ENCODE assay signal across 17 cellular contexts in genomic region chr5:14160116-14160515, GRCh38. TPM values are rescaled to one million over a fixed set of nuclear protein-coding genes. Genes with fewer than 3 reads are reported as not detected.
DNase-seq lines count a peak whose midpoint lies in the region; ATAC-seq, FAIRE-seq and TF ChIP-seq lines count a peak whose summit lies in the region.
"Had no signal": no experiment of that assay in that cellular context is flagged by ENCODE, and none has a peak within 500 bp of the region (broad histone marks: within the 10 kb centered on the region; RNA-seq: fewer than 3 reads in every experiment).

No MANE protein-coding gene starts in this region.

- no peaks in the 10 kb centered on the region for H3K36me3 ChIP-seq in OCI-LY7 (ENCODE audit: insufficient read depth, low read length)
- H3K36me3 ChIP-seq: colonic mucosa, heart right ventricle had no signal

- peak overlapping the region; percentile 81 for H3K27ac Mint-ChIP-seq in osteocyte (ENCODE audit: unreplicated experiment)
- H3K27ac Mint-ChIP-seq: CD14-positive monocyte had no signal

- H3K4me3 ChIP-seq in GM12864 (ENCODE audit: low read depth, low read length) (peak overlapping the region; percentile 34; the same call in 1 of the 2 replicates), OCI-LY7 (ENCODE audit: low read depth, low read length, poor library complexity, severe bottlenecking) (no peak overlapping the region)
- H3K4me3 ChIP-seq: colonic mucosa, heart right ventricle had no signal

- no peaks in the 10 kb centered on the region for H3K9me2 ChIP-seq in OCI-LY7 (ENCODE audit: insufficient read depth, low read length)

- intact Hi-C loops in OCI-LY7 (cut with micrococcal nuclease; ENCODE audit: unreplicated experiment): no loop called here
- intact Hi-C loops in sciatic nerve (cut with DNase I): no loop called here

- POLR2A ChIA-PET in OCI-LY7 (lab: Charles Lee): interaction anchor here (0.8 to 2.8 kb wide), 4 partner anchors 8 to 42 kb away, joined by 3 to 8 read pairs (median 3); no protein-coding TSS in a partner anchor

- no peak overlapping the region for H2AFZ ChIP-seq in OCI-LY7 (ENCODE audit: low read length)

- no peak for DNase-seq in GM12864 (ENCODE audit: low read depth)
- DNase-seq in OCI-LY7 (ENCODE audit: low spot score): no peak
- DNase-seq in osteocyte (ENCODE audit: extremely low spot score, unreplicated experiment): no peak
- DNase-seq in NCI-H1048 (lab: John Stamatoyannopoulos, UW): no peak
- DNase-seq in sciatic nerve (ENCODE audit: low spot score): no peak
- no peak for DNase-seq in frontal cortex (ENCODE audit: low spot score in 2 of 2)
- DNase-seq: activated effector memory CD4-positive, alpha-beta T cell treated with Interleukin-2 at 50 U/mL for 16 hours; colonic mucosa; GOT3; heart right ventricle; NCI-H2029; substantia nigra had no signal

- H3K9me3 ChIP-seq in OCI-LY7 (ENCODE audit: low read length): peaks cover 13% of the 10 kb centered on the region; the same call in 1 of the 2 replicates
- H3K9me3 ChIP-seq: colonic mucosa had no signal

- BruUV-seq in OCI-LY7 (replicated peaks; lab: Mats Ljungman, UMichigan): no TSS peak

- 0 out of 2 replicates have a peak overlapping the region, but pooled peaks have one; percentile 1 for H3K4me2 ChIP-seq in OCI-LY7 (ENCODE audit: low read length)

- no peak overlapping the region for H3K27ac ChIP-seq in OCI-LY7 (ENCODE audit: low read depth, low read length, poor library complexity, severe bottlenecking)
- H3K27ac ChIP-seq: colonic mucosa, heart right ventricle had no signal

- H3K4me1 ChIP-seq in OCI-LY7 (ENCODE audit: insufficient read depth, low read length, poor library complexity, severe bottlenecking): peaks cover 38% of the 10 kb centered on the region

- peaks cover 5% of the 10 kb centered on the region for H3K36me3 Mint-ChIP-seq in osteocyte (ENCODE audit: unreplicated experiment)

- no peaks in the 10 kb centered on the region for H3K27me3 Mint-ChIP-seq in osteocyte (ENCODE audit: unreplicated experiment)

- CTCF ChIA-PET in OCI-LY7 (lab: Charles Lee; ENCODE audit: unreplicated experiment): no interaction called here

- H3K9me3 Mint-ChIP-seq in osteocyte (ENCODE audit: unreplicated experiment): peaks cover 15% of the 10 kb centered on the region

- FAIRE-seq in frontal cortex (lab: Jason Lieb, UNC): no peak
- FAIRE-seq: TTC549 had no signal

- peaks cover 31% of the 10 kb centered on the region for H3K79me2 ChIP-seq in OCI-LY7 (ENCODE audit: insufficient read depth, low read depth, low read length)

- ATAC-seq in HG03432 (IDR thresholded peaks at IDR 0.05; ENCODE audit: unreplicated experiment): peak; percentile 40
- no peak for ATAC-seq in GM21717 (IDR thresholded peaks at IDR 0.05; ENCODE audit: unreplicated experiment)
- ATAC-seq in sciatic nerve: no peak
- ATAC-seq: heart right ventricle, SK-N-SH treated with all-trans-retinoic acid at 6 μM for 48 hours had no signal

- no peaks in the 10 kb centered on the region for H4K20me1 ChIP-seq in OCI-LY7 (ENCODE audit: insufficient read depth, low read length)

- no peak overlapping the region for H3K4me3 Mint-ChIP-seq in osteocyte (ENCODE audit: unreplicated experiment)
- H3K4me3 Mint-ChIP-seq: CD14-positive monocyte had no signal

- no peak for TF ChIP-seq CTCF in GM12864 (IDR thresholded peaks at IDR 0.05; ENCODE audit: low read depth, low read length, missing control alignments)
- TF ChIP-seq CTCF in OCI-LY7 (conservative IDR thresholded peaks at IDR 0.05; ENCODE audit: low read length): no peak
- no peak for TF ChIP-seq CTCF in osteocyte (IDR thresholded peaks at IDR 0.05)

- peaks cover 55% of the 10 kb centered on the region for H3K4me1 Mint-ChIP-seq in osteocyte (ENCODE audit: unreplicated experiment)

RNA-seq across cellular contexts. Expression of gene TRIO, which starts 17.0 kb away (rescaled TPM):
- 29.3 and 35.8 TPM in 2 replicates for total RNA-seq in OCI-LY7 (2014; rRNA removed; shearing (Covaris generic))
- 55.1 and 69.4 TPM in 2 replicates for total RNA-seq in OCI-LY7 (2022)
- 336 and 341 TPM in 2 replicates for total RNA-seq in osteocyte
- 192 TPM for total RNA-seq in sciatic nerve
- total RNA-seq in frontal cortex: 310 TPM
